ENCODE assay signal across 8 cellular contexts in genomic region chrX:13005671-13006473, GRCh38. TPM values are rescaled to one million over a fixed set of nuclear protein-coding genes. Genes with fewer than 3 reads are reported as not detected.
DNase-seq lines count a peak whose midpoint lies in the region; ATAC-seq and TF ChIP-seq lines count a peak whose summit lies in the region.

No MANE protein-coding gene starts in this region.

- no peak overlapping the region for H3K4me3 ChIP-seq in fibroblast of lung (replicated peaks in 1 of 4; ENCODE audit: control extremely low read depth in 1 of 4, insufficient read depth in 1 of 4, low read depth in 3 of 4, low read length in 4 of 4)

- H4K20me1 ChIP-seq in fibroblast of lung (ENCODE audit: control insufficient read depth, extremely low read depth, insufficient read depth, low read length): no peaks in the 10 kb centered on the region

- H2AFZ ChIP-seq in fibroblast of lung (ENCODE audit: low read length): no peak overlapping the region

- H3K4me1 ChIP-seq in fibroblast of lung (ENCODE audit: control insufficient read depth, extremely low read depth, insufficient read depth, low read length): no peaks in the 10 kb centered on the region

- peaks cover 33% of the 10 kb centered on the region for H3K9me3 Mint-ChIP-seq in nephron progenitor cell

- no peak overlapping the region for H3K9ac ChIP-seq in fibroblast of lung (ENCODE audit: insufficient read depth, low read length)

- H3K36me3 Mint-ChIP-seq in nephron progenitor cell (ENCODE audit: low read depth): no peaks in the 10 kb centered on the region

- no peak overlapping the region for H3K4me3 Mint-ChIP-seq in nephron progenitor cell

- TF ChIP-seq CTCF in fibroblast of lung (conservative IDR thresholded peaks at IDR 0.05 in 1 of 2, IDR thresholded peaks at IDR 0.05 in 1 of 2; ENCODE audit: low read depth in 1 of 2, low read length in 2 of 2): no peak
- TF ChIP-seq CTCF in nephron progenitor cell (IDR thresholded peaks at IDR 0.05): no peak

- peak; percentile 29 for ATAC-seq in GM18508 (IDR thresholded peaks at IDR 0.05; ENCODE audit: insufficient read depth, unreplicated experiment)

- H3K79me2 ChIP-seq in fibroblast of lung (ENCODE audit: control insufficient read depth, insufficient read depth, low read length): no peaks in the 10 kb centered on the region

- no peak overlapping the region for H3K27ac ChIP-seq in fibroblast of lung (ENCODE audit: insufficient read depth, low read length)

- peaks cover 9% of the 10 kb centered on the region for H3K27me3 Mint-ChIP-seq in nephron progenitor cell (ENCODE audit: low read depth, poor library complexity)

- DNase-seq in HCEC 1CT (peak; percentile 9), NOMO-1 treated with DMSO at 0.1 percent for 48 hours (lab: John Stamatoyannopoulos, UW; ENCODE audit: unreplicated experiment) (peak; percentile 75), fibroblast of lung (ENCODE audit: low read depth in 2 of 2) (peak; percentile 53 to 73), NCI-H1436 (lab: John Stamatoyannopoulos, UW) (no peak), NCI-H1930 (lab: John Stamatoyannopoulos, UW) (no peak), COLO829 (ENCODE audit: low spot score) (no peak), nephron progenitor cell (no peak)

- peaks cover 4% of the 10 kb centered on the region for H3K4me1 Mint-ChIP-seq in nephron progenitor cell

- no peaks in the 10 kb centered on the region for H3K27me3 ChIP-seq in fibroblast of lung (ENCODE audit: control insufficient read depth, insufficient read depth, low read length)

- peak overlapping the region; percentile 8 for H3K4me2 ChIP-seq in fibroblast of lung (ENCODE audit: extremely low read depth, insufficient read depth, low read length)

- H3K9me3 ChIP-seq in fibroblast of lung (ENCODE audit: control insufficient read depth, insufficient read depth, low read depth, low read length): no peaks in the 10 kb centered on the region

- H3K36me3 ChIP-seq in fibroblast of lung (ENCODE audit: control insufficient read depth, insufficient read depth, low read length): no peaks in the 10 kb centered on the region

- H3K27ac Mint-ChIP-seq in nephron progenitor cell: no peak overlapping the region

RNA-seq across cellular contexts. Expression of gene TMSB4X, which starts 31.0 kb away (rescaled TPM):
- total RNA-seq in fibroblast of lung: 14,195 and 17,013 TPM in 2 replicates
- 10,803 and 14,631 TPM in 2 replicates for polyA plus RNA-seq in fibroblast of lung
- polyA plus RNA-seq in fibroblast of lung (2012): 9,084 and 12,343 TPM in 2 replicates
- 550 and 997 TPM in 2 replicates for polyA minus RNA-seq in fibroblast of lung (ENCODE audit: low replicate concordance)

RNA-seq across cellular contexts. Expression of gene FAM9C, which starts 38.5 kb away (rescaled TPM):
- under 0.01 and 0.26 TPM in 2 replicates for total RNA-seq in fibroblast of lung
- 0.01 and 0.02 TPM in 2 replicates for polyA plus RNA-seq in fibroblast of lung
- not detected in 2 replicates for polyA plus RNA-seq in fibroblast of lung (2012)
- not detected in 2 replicates for polyA minus RNA-seq in fibroblast of lung (ENCODE audit: low replicate concordance)

Comparison
In these comparisons a context has a peak if more than half of its experiments do, and no peak if none do; other contexts are left out.
1. DNase-seq: peak in HCEC 1CT (single experiment), NOMO-1 treated with DMSO at 0.1 percent for 48 hours (single experiment) and fibroblast of lung (2 of 2); none in NCI-H1436 (single experiment), NCI-H1930 (0 of 2), COLO829 (single experiment) and nephron progenitor cell (single experiment).